Comparison of ENCODE assay signal across 8 cellular contexts in the genomic region with DNA sequence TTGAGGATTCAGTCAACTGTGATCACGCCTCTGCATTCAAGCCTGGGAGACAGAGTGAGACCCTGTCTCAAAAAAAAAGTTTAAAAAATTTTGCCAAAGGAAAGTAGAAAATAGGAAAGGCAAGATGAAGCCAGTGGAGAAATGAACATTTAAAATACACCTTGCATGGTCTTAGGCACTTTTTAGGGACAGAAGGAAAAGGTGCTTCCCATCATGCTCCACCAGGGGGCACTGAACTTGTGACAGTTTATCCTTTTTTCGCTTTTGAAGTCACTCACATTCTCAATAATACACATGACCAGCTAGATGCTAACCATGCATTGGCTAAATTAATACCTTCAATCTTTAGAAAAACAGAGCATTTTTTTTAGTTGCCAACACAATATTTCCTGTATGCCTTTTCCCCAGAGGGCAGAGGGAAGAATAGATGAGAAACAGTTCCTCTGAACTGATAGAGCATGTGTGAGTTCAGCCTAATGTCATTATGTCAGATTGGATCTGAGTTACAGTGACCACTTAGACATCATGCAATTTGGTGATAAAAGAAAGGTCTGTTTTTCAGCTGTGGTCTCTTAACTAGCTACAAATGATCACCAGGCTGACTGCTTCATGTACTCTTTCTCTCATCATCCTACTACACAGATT.
DNase-seq lines count a peak whose midpoint lies in the region; ATAC-seq and TF ChIP-seq lines count a peak whose summit lies in the region.

No MANE protein-coding gene starts in this region.

- no peak for ATAC-seq in HG02642 (IDR thresholded peaks at IDR 0.05; ENCODE audit: poor library complexity, unreplicated experiment)

- H3K27me3 ChIP-seq in WERI-Rb-1 (ENCODE audit: insufficient read depth, low read depth, severe bottlenecking), result no peaks in the 10 kb centered on the region

- DNase-seq in SHP77 (lab: John Stamatoyannopoulos, UW) (peak; percentile 26 to 62), SHP77 treated with DMSO at 0.1 percent for 48 hours (lab: John Stamatoyannopoulos, UW) (no peak), M059J (ENCODE audit: low read depth) (peak; percentile 24), WERI-Rb-1 (peak; percentile 50), dedifferentiated amniotic fluid mesenchymal stem cell (ENCODE audit: extremely low spot score) (peak; percentile 43), midbrain (lab: John Stamatoyannopoulos, UW) (peak; percentile 9)
- DNase-seq in stimulated activated naive CD4-positive, alpha-beta T cell treated with Interleukin-2 at 50 U/mL for 16 hours (lab: John Stamatoyannopoulos, UW), result peak; percentile 7

- H3K9me3 ChIP-seq in WERI-Rb-1 (ENCODE audit: severe bottlenecking), result peaks cover 5% of the 10 kb centered on the region

- no peak overlapping the region for H3K27ac ChIP-seq in WERI-Rb-1

- TF ChIP-seq CTCF in WERI-Rb-1 (IDR thresholded peaks at IDR 0.05; ENCODE audit: low read depth, low read length), result peak; percentile 72

- H3K4me3 ChIP-seq in WERI-Rb-1 (ENCODE audit: low read depth, low read length), result no peak overlapping the region

- no peaks in the 10 kb centered on the region for H3K36me3 ChIP-seq in WERI-Rb-1
